ENCODE assay signal across 15 cellular contexts in genomic region chr17:37438141-37438540, GRCh38. TPM values are rescaled to one million over a fixed set of nuclear protein-coding genes. Genes with fewer than 3 reads are reported as not detected.
DNase-seq lines count a peak whose midpoint lies in the region; ATAC-seq, FAIRE-seq and TF ChIP-seq lines count a peak whose summit lies in the region.
"Had no signal": no experiment of that assay in that cellular context is flagged by ENCODE, and none has a peak within 500 bp of the region (broad histone marks: within the 10 kb centered on the region; RNA-seq: fewer than 3 reads in every experiment).

No MANE protein-coding gene starts in this region.

- TF ChIP-seq CTCF in AG10803 (conservative IDR thresholded peaks at IDR 0.05; ENCODE audit: low read length) (peak; percentile 7), HFFc6 (IDR thresholded peaks at IDR 0.05) (peak; percentile 59), WTC11 (IDR thresholded peaks at IDR 0.05) (no peak), keratinocyte (optimal IDR thresholded peaks at IDR 0.05 in 1 of 3, IDR thresholded peaks at IDR 0.05 in 1 of 3, conservative IDR thresholded peaks at IDR 0.05 in 1 of 3; ENCODE audit: extremely low read depth in 1 of 3, insufficient read depth in 2 of 3, low read length in 3 of 3) (peak in 2 of 3 experiments; percentile 9 to 43), kidney (IDR thresholded peaks at IDR 0.05; ENCODE audit: borderline replicate concordance, extremely low read depth, insufficient read depth) (no peak)

- H3K27me3 Mint-ChIP-seq in HFFc6 (ENCODE audit: insufficient read depth) (no peaks in the 10 kb centered on the region), WTC11 (ENCODE audit: low read depth) (no peaks in the 10 kb centered on the region)
- H3K27me3 Mint-ChIP-seq: effector memory CD8-positive, alpha-beta T cell had no signal

- H3K4me3 ChIP-seq in AG10803 (ENCODE audit: low read length) (no peak overlapping the region), keratinocyte (ENCODE audit: control insufficient read depth in 2 of 3, extremely low read depth in 1 of 3, insufficient read depth in 2 of 3, low read depth in 1 of 3, low read length in 3 of 3) (no peak overlapping the region), kidney (ENCODE audit: low read length in 2 of 2) (no peak overlapping the region)
- H3K4me3 ChIP-seq: BLaER1, SJCRH30 had no signal

- H3K9me3 ChIP-seq in keratinocyte (ENCODE audit: control insufficient read depth, low read depth, low read length) (no peaks in the 10 kb centered on the region), kidney (ENCODE audit: control insufficient read depth in 1 of 2, low read length in 2 of 2) (no peaks in the 10 kb centered on the region)
- H3K9me3 ChIP-seq: BLaER1, SJCRH30 had no signal

- H3K4me1 Mint-ChIP-seq in HFFc6 (ENCODE audit: low read depth) (no peaks in the 10 kb centered on the region), WTC11 (no peaks in the 10 kb centered on the region)

- peaks cover 19% of the 10 kb centered on the region for H3K36me3 Mint-ChIP-seq in HFFc6 (ENCODE audit: low read depth)
- peaks cover 37% of the 10 kb centered on the region for H3K36me3 Mint-ChIP-seq in WTC11

- H3K4me3 Mint-ChIP-seq in HFFc6 (no peak overlapping the region), WTC11 (no peak overlapping the region)
- H3K4me3 Mint-ChIP-seq: effector memory CD8-positive, alpha-beta T cell had no signal

- DNase-seq in AG10803 (ENCODE audit: low read depth) (no peak), HFFc6 (no peak), WTC11 (ENCODE audit: low spot score) (no peak), keratinocyte (ENCODE audit: low read depth, low spot score) (no peak), kidney (no peak), HCEC 1CT (no peak)
- no peak for DNase-seq in activated CD4-positive, CD25-positive, alpha-beta regulatory T cell treated with anti-CD3 and anti-CD28 coated beads, Interleukin-2, amount 50 U/mL, for 72 hours
- no peak for DNase-seq in stimulated activated CD4-positive, alpha-beta T cell treated with anti-CD3 and anti-CD28 coated beads, Interleukin-15, amount 100 ng/mL, for 24 hours
- DNase-seq: effector memory CD8-positive, alpha-beta T cell; NCI-H2081; NCI-H82; SJCRH30; stimulated activated CD4-positive, alpha-beta T cell treated with anti-CD3 and anti-CD28 coated beads, Interleukin-2, amount 100 ng/mL, for 24 hours had no signal

- H3K9me3 Mint-ChIP-seq in HFFc6 (no peaks in the 10 kb centered on the region), WTC11 (no peaks in the 10 kb centered on the region)
- H3K9me3 Mint-ChIP-seq: effector memory CD8-positive, alpha-beta T cell had no signal

- H3K27ac Mint-ChIP-seq in HFFc6 (no peak overlapping the region), WTC11 (peak overlapping the region; percentile 92)
- H3K27ac Mint-ChIP-seq: effector memory CD8-positive, alpha-beta T cell had no signal

- H3K9ac ChIP-seq in keratinocyte (ENCODE audit: control insufficient read depth, extremely low read depth, insufficient read depth, low read length) = no peak overlapping the region
- no peak overlapping the region for H3K9ac ChIP-seq in kidney (ENCODE audit: low read length in 2 of 2)
- H3K9ac ChIP-seq: BLaER1 had no signal

- dilution Hi-C loops in keratinocyte (cut with MboI; ENCODE audit: extremely low pct_ligation_motif_present, low sequenced_read_pairs) = no loop called here

- H3K27ac ChIP-seq in keratinocyte (ENCODE audit: control insufficient read depth, insufficient read depth, low read length) (no peak overlapping the region), kidney (ENCODE audit: low read depth in 2 of 2, low read length in 2 of 2) (no peak overlapping the region)
- H3K27ac ChIP-seq: BLaER1, SJCRH30 had no signal

- CTCF ChIA-PET in WTC11 (lab: Charles Lee) = interaction anchor here (0.6 to 1.9 kb wide), 24 partner anchors 8 to 333 kb away, joined by 3 to 13 read pairs (median 4); partner anchors contain the start of genes ACACA, SYNRG and TADA2A

- no peaks in the 10 kb centered on the region for H3K79me2 ChIP-seq in keratinocyte (ENCODE audit: control insufficient read depth, insufficient read depth, low read length)

- POLR2A ChIA-PET in WTC11 (lab: Charles Lee) = no interaction called here

- FAIRE-seq in keratinocyte (lab: Jason Lieb, UNC) (no peak), kidney (lab: Jason Lieb, UNC) (no peak)
- FAIRE-seq: TTC549 had no signal

- H3K4me2 ChIP-seq in keratinocyte (ENCODE audit: control insufficient read depth, extremely low read depth, insufficient read depth, low read depth, low read length) = no peak overlapping the region
- H3K4me2 ChIP-seq: BLaER1 had no signal

- no peaks in the 10 kb centered on the region for H3K4me1 ChIP-seq in keratinocyte (ENCODE audit: control insufficient read depth, extremely low read depth, insufficient read depth, low read length)
- H3K4me1 ChIP-seq in kidney (ENCODE audit: control insufficient read depth in 1 of 2, insufficient read depth in 1 of 2, low read depth in 1 of 2, low read length in 2 of 2) = no peaks in the 10 kb centered on the region
- H3K4me1 ChIP-seq: SJCRH30 had no signal

- no peaks in the 10 kb centered on the region for H4K20me1 ChIP-seq in keratinocyte (ENCODE audit: control insufficient read depth, extremely low read depth, insufficient read depth, low read length)

- H3K36me3 ChIP-seq in keratinocyte (ENCODE audit: control insufficient read depth in 2 of 2, extremely low read depth in 1 of 2, insufficient read depth in 2 of 2, low read length in 2 of 2) (peaks cover 8 to 22% of the 10 kb centered on the region in 2 experiments), kidney (ENCODE audit: control insufficient read depth in 1 of 2, insufficient read depth in 2 of 2, low read length in 2 of 2) (peaks cover 5 to 16% of the 10 kb centered on the region in 2 donors)

- no peaks in the 10 kb centered on the region for H3K27me3 ChIP-seq in keratinocyte (ENCODE audit: control insufficient read depth, extremely low read depth, insufficient read depth, low read length)
- H3K27me3 ChIP-seq: BLaER1, SJCRH30 had no signal

- H2AFZ ChIP-seq in keratinocyte (ENCODE audit: control insufficient read depth, low read length) = no peak overlapping the region

- intact Hi-C loops in kidney (cut with DNase I) = no loop called here

- peak; percentile 22; the same call in 1 of the 2 replicates for ATAC-seq in WTC11
- ATAC-seq: effector memory CD8-positive, alpha-beta T cell had no signal

- H3K9me1 ChIP-seq in keratinocyte (ENCODE audit: control insufficient read depth, extremely low read depth, insufficient read depth, low read length) = no peaks in the 10 kb centered on the region

TF ChIP-seq in WTC11, 78 proteins besides CTCF, POLR2A, EP300 and RAD21 (continues in another document):
- TF ChIP-seq MAX (CRISPR knock-in tag; IDR thresholded peaks at IDR 0.05) (no peak), ETV6 (CRISPR knock-in tag; IDR thresholded peaks at IDR 0.05) (no peak), NFATC4 (CRISPR knock-in tag; IDR thresholded peaks at IDR 0.05) (no peak)

RNA-seq across cellular contexts. Expression of gene TADA2A, which starts 31.5 kb away (rescaled TPM):
- total RNA-seq in HFFc6 (2021; fragmentation: NEBNext Ultra II Directional; extraction: Animal tissue kit (Norgen Biotek cat#: 25700)) = 10 to 100 TPM; 12.4 to 17.9 (median 16.2) TPM
- 16.5 to 22.2 TPM (median 19.2 TPM) in 3 replicates for total RNA-seq in WTC11 (2021)
- 9.1 to 13.8 TPM (median 11.8 TPM) in 3 replicates for polyA plus RNA-seq in keratinocyte
- polyA plus RNA-seq in keratinocyte (2011; ENCODE audit: low read depth) = 24.4 TPM
- polyA plus RNA-seq in keratinocyte (2011; cell fraction: cytosol; rRNA removed) = 7.1 and 11.1 TPM in 2 replicates
- 16.3 and 17.9 TPM in 2 replicates for polyA plus RNA-seq in keratinocyte (2011; cell fraction: nucleus; rRNA removed)
- polyA plus RNA-seq in keratinocyte (2012; ENCODE audit: low replicate concordance) = 6.9 and 8.0 TPM in 2 replicates
- polyA minus RNA-seq in keratinocyte = 17.6 to 25.3 TPM (median 22.7 TPM) in 3 replicates
- 7.7 TPM for polyA minus RNA-seq in keratinocyte (2011; cell fraction: cytosol; rRNA and poly(A)+ RNA removed)
- 7.6 and 16.7 TPM in 2 replicates for polyA minus RNA-seq in keratinocyte (2011; cell fraction: nucleus; rRNA and poly(A)+ RNA removed)
- 26.0 TPM for total RNA-seq in kidney
- 6.6 TPM for polyA plus RNA-seq in kidney (ENCODE audit: insufficient read depth, low read depth, low replicate concordance)

RNA-seq across cellular contexts. Expression of gene ACACA, which starts 31.5 kb away (rescaled TPM):
- total RNA-seq in HFFc6 (2021; fragmentation: NEBNext Ultra II Directional; extraction: Animal tissue kit (Norgen Biotek cat#: 25700)) = 10 to 100 TPM; 37.7 to 43.0 (median 40.7) TPM
- total RNA-seq in WTC11 (2021) = 167 to 177 TPM (median 173 TPM) in 3 replicates
- polyA plus RNA-seq in keratinocyte = 66.7 to 85.8 TPM (median 82.2 TPM) in 3 replicates
- 45.5 TPM for polyA plus RNA-seq in keratinocyte (2011; ENCODE audit: low read depth)
- polyA plus RNA-seq in keratinocyte (2011; cell fraction: cytosol; rRNA removed) = 44.9 and 65.8 TPM in 2 replicates
- 152 and 190 TPM in 2 replicates for polyA plus RNA-seq in keratinocyte (2011; cell fraction: nucleus; rRNA removed)
- 33.7 and 67.2 TPM in 2 replicates for polyA plus RNA-seq in keratinocyte (2012; ENCODE audit: low replicate concordance)
- 229 to 338 TPM (median 299 TPM) in 3 replicates for polyA minus RNA-seq in keratinocyte
- 97.5 TPM for polyA minus RNA-seq in keratinocyte (2011; cell fraction: cytosol; rRNA and poly(A)+ RNA removed)
- polyA minus RNA-seq in keratinocyte (2011; cell fraction: nucleus; rRNA and poly(A)+ RNA removed) = 414 and 609 TPM in 2 replicates
- total RNA-seq in kidney = 34.9 TPM
- polyA plus RNA-seq in kidney (ENCODE audit: insufficient read depth, low read depth, low replicate concordance) = 13.8 TPM

RNA-seq across cellular contexts. Expression of gene DUSP14, which starts 51.5 kb away (rescaled TPM):
- total RNA-seq in HFFc6 (2021; fragmentation: NEBNext Ultra II Directional; extraction: Animal tissue kit (Norgen Biotek cat#: 25700)) = 100 to 1,000 TPM in 2 of 6 experiments, 10 to 100 TPM in 4; 80.7 to 114 (median 97.4) TPM
- total RNA-seq in WTC11 (2021) (18.2 to 22.4 TPM (median 18.9 TPM) in 3 replicates), kidney (9.7 TPM)
- polyA plus RNA-seq in keratinocyte (169 to 226 TPM (median 210 TPM) in 3 replicates), kidney (ENCODE audit: insufficient read depth, low read depth, low replicate concordance) (13.4 TPM)
- 52.8 TPM for polyA plus RNA-seq in keratinocyte (2011; ENCODE audit: low read depth)
- 197 and 226 TPM in 2 replicates for polyA plus RNA-seq in keratinocyte (2011; cell fraction: cytosol; rRNA removed)
- 187 and 230 TPM in 2 replicates for polyA plus RNA-seq in keratinocyte (2011; cell fraction: nucleus; rRNA removed)
- 115 and 211 TPM in 2 replicates for polyA plus RNA-seq in keratinocyte (2012; ENCODE audit: low replicate concordance)
- 137 to 243 TPM (median 145 TPM) in 3 replicates for polyA minus RNA-seq in keratinocyte
- 130 TPM for polyA minus RNA-seq in keratinocyte (2011; cell fraction: cytosol; rRNA and poly(A)+ RNA removed)
- 77.0 and 108 TPM in 2 replicates for polyA minus RNA-seq in keratinocyte (2011; cell fraction: nucleus; rRNA and poly(A)+ RNA removed)

Comparison
In these comparisons a context has a peak if more than half of its experiments do, and no peak if none do; other contexts are left out.
1. CTCF ChIP-seq: peak in AG10803 (single experiment), HFFc6 (single experiment) and keratinocyte (2 of 3); none in WTC11 (single experiment) and kidney (single experiment).